In genomic region chr2:39925312-39925711, GRCh38 we compare ENCODE assay signal across 22 cellular contexts.
DNase-seq lines count a peak whose midpoint lies in the region; ATAC-seq lines count a peak whose summit lies in the region.
"Had no signal": no experiment of that assay in that cellular context is flagged by ENCODE, and none has a peak within 500 bp of the region (broad histone marks: within the 10 kb centered on the region; RNA-seq: fewer than 3 reads in every experiment).

No MANE protein-coding gene starts in this region.

- H3K79me1 ChIP-seq in mesendoderm (ENCODE audit: low read length), result no peaks in the 10 kb centered on the region

- peaks cover 5% of the 10 kb centered on the region for H3K9me3 Mint-ChIP-seq in activated CD4-positive, alpha-beta T cell treated with anti-CD3 and anti-CD28 coated beads, Interleukin-2, amount 10 ng/mL, durations not matched to agents 24 days and 14 days
- peaks cover 2% of the 10 kb centered on the region for H3K9me3 Mint-ChIP-seq in activated CD4-positive, alpha-beta T cell treated with anti-CD3 and anti-CD28 coated beads, Interleukin-2, amount 10 ng/mL, durations not matched to agents 7 days and 5 days
- H3K9me3 Mint-ChIP-seq in stimulated activated naive CD8-positive, alpha-beta T cell treated with anti-CD3 and anti-CD28 coated beads, Interleukin-15, amount 100 ng/mL, for 72 hours, result no peaks in the 10 kb centered on the region
- H3K9me3 Mint-ChIP-seq: CD4-positive, CD25-positive, alpha-beta regulatory T cell; CD8-positive, alpha-beta T cell had no signal

- ATAC-seq in stimulated activated naive CD8-positive, alpha-beta T cell treated with anti-CD3 and anti-CD28 coated beads, Interleukin-15, Interleukin-2, amounts not matched to agents 100 U/mL and 50 U/mL, for 24 hours, result peak; percentile 62
- no peak for ATAC-seq in stimulated activated naive CD8-positive, alpha-beta T cell treated with anti-CD3 and anti-CD28 coated beads, Interleukin-15, amount 100 ng/mL, for 72 hours
- ATAC-seq in HG03378 (IDR thresholded peaks at IDR 0.05; ENCODE audit: unreplicated experiment) (no peak), GM18517 (IDR thresholded peaks at IDR 0.05; ENCODE audit: unreplicated experiment) (no peak)
- ATAC-seq: CD8-positive, alpha-beta T cell; GM12878 had no signal

- no peaks in the 10 kb centered on the region for H3K36me3 ChIP-seq in mesendoderm (ENCODE audit: control insufficient read depth, insufficient read depth, low read length)
- H3K36me3 ChIP-seq: BLaER1, HAP-1 had no signal

- H3K27me3 Mint-ChIP-seq in activated CD4-positive, alpha-beta T cell treated with anti-CD3 and anti-CD28 coated beads, Interleukin-2, amount 10 ng/mL, durations not matched to agents 24 days and 14 days, result no peaks in the 10 kb centered on the region
- H3K27me3 Mint-ChIP-seq in activated CD4-positive, alpha-beta T cell treated with anti-CD3 and anti-CD28 coated beads, Interleukin-2, amount 10 ng/mL, durations not matched to agents 7 days and 5 days, result peaks cover 2% of the 10 kb centered on the region
- H3K27me3 Mint-ChIP-seq in stimulated activated naive CD8-positive, alpha-beta T cell treated with anti-CD3 and anti-CD28 coated beads, Interleukin-15, amount 100 ng/mL, for 72 hours, result peaks cover 8% of the 10 kb centered on the region

- peak overlapping the region; percentile 7 for H3K4ac ChIP-seq in mesendoderm (ENCODE audit: low read depth, low read length)

- intact Hi-C loops in activated CD4-positive, alpha-beta T cell treated with anti-CD3 and anti-CD28 coated beads, Interleukin-2, amount 10 ng/mL, durations not matched to agents 24 days and 14 days (cut with micrococcal nuclease), result no loop called here

- H4K5ac ChIP-seq in mesendoderm (ENCODE audit: low read length), result no peak overlapping the region

- no peak overlapping the region for H3K27ac ChIP-seq in mesendoderm (ENCODE audit: low read depth, low read length)
- H3K27ac ChIP-seq: 22Rv1, BLaER1, C4-2B had no signal

- no CpG with 5 or more reads among the region's 3 CpGs for WGBS in mesendoderm (ENCODE audit: extremely low coverage, insufficient coverage, low lambda C conversion rate)

- H3K56ac ChIP-seq in mesendoderm (ENCODE audit: low read length), result no peak overlapping the region

- H2BK120ac ChIP-seq in mesendoderm (ENCODE audit: low read depth, low read length), result no peak overlapping the region

- no peak for DNase-seq in activated CD4-positive, alpha-beta T cell treated with anti-CD3 and anti-CD28 coated beads, Interleukin-2, amount 10 ng/mL, durations not matched to agents 24 days and 14 days
- no peak for DNase-seq in activated CD4-positive, alpha-beta T cell treated with anti-CD3 and anti-CD28 coated beads, Interleukin-2, amount 10 ng/mL, durations not matched to agents 7 days and 5 days
- DNase-seq in stimulated activated naive CD8-positive, alpha-beta T cell treated with anti-CD3 and anti-CD28 coated beads, Interleukin-15, Interleukin-2, amounts not matched to agents 100 U/mL and 50 U/mL, for 24 hours, result no peak
- no peak for DNase-seq in stimulated activated naive CD8-positive, alpha-beta T cell treated with anti-CD3 and anti-CD28 coated beads, Interleukin-15, amount 100 ng/mL, for 72 hours
- no peak for DNase-seq in mesendoderm
- no peak for DNase-seq in SHP77 (lab: John Stamatoyannopoulos, UW)
- DNase-seq: Caco-2; CD4-positive, CD25-positive, alpha-beta regulatory T cell; CD8-positive, alpha-beta T cell; DMS153; EL; GDM1; GOT3; HFFc6 had no signal

- no peak overlapping the region for H3K4me3 Mint-ChIP-seq in activated CD4-positive, alpha-beta T cell treated with anti-CD3 and anti-CD28 coated beads, Interleukin-2, amount 10 ng/mL, durations not matched to agents 24 days and 14 days
- no peak overlapping the region for H3K4me3 Mint-ChIP-seq in activated CD4-positive, alpha-beta T cell treated with anti-CD3 and anti-CD28 coated beads, Interleukin-2, amount 10 ng/mL, durations not matched to agents 7 days and 5 days
- H3K4me3 Mint-ChIP-seq in stimulated activated naive CD8-positive, alpha-beta T cell treated with anti-CD3 and anti-CD28 coated beads, Interleukin-15, amount 100 ng/mL, for 72 hours, result no peak overlapping the region
- H3K4me3 Mint-ChIP-seq: B cell; CD4-positive, CD25-positive, alpha-beta regulatory T cell; CD8-positive, alpha-beta T cell; HFFc6 had no signal

- H2AK5ac ChIP-seq in mesendoderm (ENCODE audit: low read length), result no peak overlapping the region

- no peaks in the 10 kb centered on the region for H3K27me3 ChIP-seq in mesendoderm (ENCODE audit: insufficient read depth, low read length, poor library complexity)
- H3K27me3 ChIP-seq: BLaER1 had no signal

- H3K79me2 ChIP-seq in mesendoderm (ENCODE audit: control insufficient read depth, insufficient read depth, low read length), result no peaks in the 10 kb centered on the region

- CTCF ChIA-PET in activated CD4-positive, alpha-beta T cell treated with anti-CD3 and anti-CD28 coated beads, Interleukin-2, amount 10 ng/mL, durations not matched to agents 7 days and 5 days (lab: Charles Lee), result interaction anchor here (0.5 kb wide), 1 partner anchor 1981 kb away, joined by 4 read pairs; no protein-coding TSS in a partner anchor

- peak overlapping the region; percentile 50 for H3K27ac Mint-ChIP-seq in activated CD4-positive, alpha-beta T cell treated with anti-CD3 and anti-CD28 coated beads, Interleukin-2, amount 10 ng/mL, durations not matched to agents 24 days and 14 days
- no peak overlapping the region for H3K27ac Mint-ChIP-seq in activated CD4-positive, alpha-beta T cell treated with anti-CD3 and anti-CD28 coated beads, Interleukin-2, amount 10 ng/mL, durations not matched to agents 7 days and 5 days
- no peak overlapping the region for H3K27ac Mint-ChIP-seq in stimulated activated naive CD8-positive, alpha-beta T cell treated with anti-CD3 and anti-CD28 coated beads, Interleukin-15, amount 100 ng/mL, for 72 hours
- H3K27ac Mint-ChIP-seq: B cell; CD4-positive, CD25-positive, alpha-beta regulatory T cell; CD8-positive, alpha-beta T cell; HFFc6 had no signal

- peaks cover 43% of the 10 kb centered on the region for H3K4me1 Mint-ChIP-seq in activated CD4-positive, alpha-beta T cell treated with anti-CD3 and anti-CD28 coated beads, Interleukin-2, amount 10 ng/mL, durations not matched to agents 24 days and 14 days
- H3K4me1 Mint-ChIP-seq in activated CD4-positive, alpha-beta T cell treated with anti-CD3 and anti-CD28 coated beads, Interleukin-2, amount 10 ng/mL, durations not matched to agents 7 days and 5 days, result peaks cover 30% of the 10 kb centered on the region
- H3K4me1 Mint-ChIP-seq in stimulated activated naive CD8-positive, alpha-beta T cell treated with anti-CD3 and anti-CD28 coated beads, Interleukin-15, amount 100 ng/mL, for 72 hours, result peaks cover 24% of the 10 kb centered on the region
- H3K4me1 Mint-ChIP-seq: B cell had no signal

- no peak overlapping the region for H3K18ac ChIP-seq in mesendoderm (ENCODE audit: low read length)

- no peak overlapping the region for H3K4me2 ChIP-seq in mesendoderm (ENCODE audit: low read length)
- H3K4me2 ChIP-seq: BLaER1 had no signal

- H3K4me3 ChIP-seq in mesendoderm (ENCODE audit: low read length), result no peak overlapping the region
- H3K4me3 ChIP-seq: BLaER1, GM12878, HAP-1 had no signal

- H2BK5ac ChIP-seq in mesendoderm (ENCODE audit: low read length), result no peak overlapping the region

- POLR2A ChIA-PET in activated CD4-positive, alpha-beta T cell treated with anti-CD3 and anti-CD28 coated beads, Interleukin-2, amount 10 ng/mL, durations not matched to agents 7 days and 5 days (lab: Charles Lee), result no interaction called here

- H4K8ac ChIP-seq in mesendoderm (ENCODE audit: low read depth, low read length), result no peak overlapping the region

- H2BK15ac ChIP-seq in mesendoderm (replicated peaks; ENCODE audit: low read depth), result no peak overlapping the region

- peaks cover 58% of the 10 kb centered on the region for H3K36me3 Mint-ChIP-seq in activated CD4-positive, alpha-beta T cell treated with anti-CD3 and anti-CD28 coated beads, Interleukin-2, amount 10 ng/mL, durations not matched to agents 24 days and 14 days (ENCODE audit: low read depth)
- peaks cover 32% of the 10 kb centered on the region for H3K36me3 Mint-ChIP-seq in activated CD4-positive, alpha-beta T cell treated with anti-CD3 and anti-CD28 coated beads, Interleukin-2, amount 10 ng/mL, durations not matched to agents 7 days and 5 days (ENCODE audit: low read depth)
- H3K36me3 Mint-ChIP-seq: CD4-positive, CD25-positive, alpha-beta regulatory T cell; CD8-positive, alpha-beta T cell had no signal

- H3K4me1 ChIP-seq in mesendoderm (ENCODE audit: control insufficient read depth, low read depth, low read length), result peaks cover 4% of the 10 kb centered on the region
- H3K4me1 ChIP-seq: Caco-2, HAP-1 had no signal

- no peak overlapping the region for H3K23ac ChIP-seq in mesendoderm (ENCODE audit: low read length)

- no peak overlapping the region for H3K9ac ChIP-seq in mesendoderm (ENCODE audit: low read length)
- H3K9ac ChIP-seq: BLaER1 had no signal
